18 cellular contexts compared by ENCODE assay signal in genomic region chr7:130222-130572, GRCh38.
DNase-seq lines count a peak whose midpoint lies in the region; ATAC-seq and TF ChIP-seq lines count a peak whose summit lies in the region.
"Had no signal": no experiment of that assay in that cellular context is flagged by ENCODE, and none has a peak within 500 bp of the region (broad histone marks: within the 10 kb centered on the region; RNA-seq: fewer than 3 reads in every experiment).

No MANE protein-coding gene starts in this region.

- TF ChIP-seq EP300 in sigmoid colon (IDR thresholded peaks at IDR 0.05), result no peak

- TF ChIP-seq POLR2A in sigmoid colon (IDR thresholded peaks at IDR 0.05), result no peak

- H3K27ac Mint-ChIP-seq in brain, result peak overlapping the region; percentile 29 to 85 (median 76)
- no peak overlapping the region for H3K27ac Mint-ChIP-seq in activated CD4-positive, alpha-beta memory T cell treated with anti-CD3 and anti-CD28 coated beads, Interleukin-2, amount 10 ng/mL, durations not matched to agents 7 days and 5 days
- H3K27ac Mint-ChIP-seq in naive thymus-derived CD8-positive, alpha-beta T cell, result no peak overlapping the region
- H3K27ac Mint-ChIP-seq: CD4-positive, CD25-positive, alpha-beta regulatory T cell had no signal

- H3K4me3 Mint-ChIP-seq in brain, result peak overlapping the region in 2 of 5 experiments; percentile 50 to 57
- no peak overlapping the region for H3K4me3 Mint-ChIP-seq in activated CD4-positive, alpha-beta memory T cell treated with anti-CD3 and anti-CD28 coated beads, Interleukin-2, amount 10 ng/mL, durations not matched to agents 7 days and 5 days
- H3K4me3 Mint-ChIP-seq in naive thymus-derived CD8-positive, alpha-beta T cell, result no peak overlapping the region
- H3K4me3 Mint-ChIP-seq: CD4-positive, CD25-positive, alpha-beta regulatory T cell had no signal

- H3K27me3 Mint-ChIP-seq in brain, result peaks cover 7% of the 10 kb centered on the region
- H3K27me3 Mint-ChIP-seq in activated CD4-positive, alpha-beta memory T cell treated with anti-CD3 and anti-CD28 coated beads, Interleukin-2, amount 10 ng/mL, durations not matched to agents 7 days and 5 days, result peaks cover 2% of the 10 kb centered on the region
- peaks cover 0 to 14% (median 4%) of the 10 kb centered on the region in 5 donors for H3K27me3 Mint-ChIP-seq in naive thymus-derived CD8-positive, alpha-beta T cell
- H3K27me3 Mint-ChIP-seq: CD4-positive, CD25-positive, alpha-beta regulatory T cell had no signal

- WGBS in heart right ventricle, 2 donors, result 54 to 57% methylated on average over 7 of the region's 7 CpGs
- 74 to 79% methylated on average over 7 of the region's 7 CpGs for WGBS in sigmoid colon, 2 donors

- no peaks in the 10 kb centered on the region for H3K9me3 Mint-ChIP-seq in brain
- no peaks in the 10 kb centered on the region for H3K9me3 Mint-ChIP-seq in activated CD4-positive, alpha-beta memory T cell treated with anti-CD3 and anti-CD28 coated beads, Interleukin-2, amount 10 ng/mL, durations not matched to agents 7 days and 5 days
- H3K9me3 Mint-ChIP-seq in naive thymus-derived CD8-positive, alpha-beta T cell, result no peaks in the 10 kb centered on the region
- H3K9me3 Mint-ChIP-seq: naive B cell had no signal

- H3K36me3 ChIP-seq in heart right ventricle (no peaks in the 10 kb centered on the region), sigmoid colon (no peaks in the 10 kb centered on the region)
- H3K36me3 ChIP-seq: lower lobe of right lung, spleen had no signal

- no peaks in the 10 kb centered on the region for H3K9me3 ChIP-seq in heart right ventricle
- no peaks in the 10 kb centered on the region for H3K9me3 ChIP-seq in sigmoid colon
- H3K9me3 ChIP-seq: A549, lower lobe of right lung, spleen had no signal

- H3K4me1 ChIP-seq in heart right ventricle, result peaks cover 7 to 45% (median 30%) of the 10 kb centered on the region in 9 donors
- H3K4me1 ChIP-seq in sigmoid colon, result peaks cover 0 to 31% (median 26%) of the 10 kb centered on the region in 4 donors
- H3K4me1 ChIP-seq: A549 had no signal

- H3K36me3 Mint-ChIP-seq in brain, result no peaks in the 10 kb centered on the region
- no peaks in the 10 kb centered on the region for H3K36me3 Mint-ChIP-seq in activated CD4-positive, alpha-beta memory T cell treated with anti-CD3 and anti-CD28 coated beads, Interleukin-2, amount 10 ng/mL, durations not matched to agents 7 days and 5 days (ENCODE audit: low read depth)
- H3K36me3 Mint-ChIP-seq in naive thymus-derived CD8-positive, alpha-beta T cell, result no peaks in the 10 kb centered on the region
- H3K36me3 Mint-ChIP-seq: CD4-positive, CD25-positive, alpha-beta regulatory T cell; naive B cell had no signal

- no peak for TF ChIP-seq CTCF in AG10803 (conservative IDR thresholded peaks at IDR 0.05; ENCODE audit: low read length)
- no peak for TF ChIP-seq CTCF in brain (conservative IDR thresholded peaks at IDR 0.05)
- no peak for TF ChIP-seq CTCF in heart right ventricle (IDR thresholded peaks at IDR 0.05)
- no peak for TF ChIP-seq CTCF in sigmoid colon (IDR thresholded peaks at IDR 0.05)

- H3K4me3 ChIP-seq in AG10803 (ENCODE audit: low read length), result peak overlapping the region; percentile 36
- H3K4me3 ChIP-seq in heart right ventricle, result peak overlapping the region in 1 of 10 donors; percentile 22
- H3K4me3 ChIP-seq in sigmoid colon, result peak overlapping the region in 1 of 4 donors; percentile 15
- H3K4me3 ChIP-seq: A549, lower lobe of right lung, spleen had no signal

- no peak for DNase-seq in AG10803 (ENCODE audit: low read depth)
- DNase-seq in heart right ventricle, result no peak
- DNase-seq in sigmoid colon, result peak; percentile 85
- no peak for DNase-seq in activated CD4-positive, alpha-beta memory T cell treated with anti-CD3 and anti-CD28 coated beads, Interleukin-2, amount 10 ng/mL, durations not matched to agents 7 days and 5 days
- DNase-seq in NCI-H187 treated with DMSO at 0.1 percent for 48 hours (lab: John Stamatoyannopoulos, UW), result no peak
- DNase-seq in naive thymus-derived CD8-positive, alpha-beta T cell, result no peak
- no peak for DNase-seq in hippocampal formation (lab: John Stamatoyannopoulos, UW)
- DNase-seq: activated CD4-positive, alpha-beta T cell treated with anti-CD3 and anti-CD28 coated beads for 48 hours; activated gamma-delta T cell treated with Interleukin-2 at 50 U/mL for 16 hours; CD4-positive, CD25-positive, alpha-beta regulatory T cell; cortex of kidney; DMS53; IMR-90; lower lobe of right lung; naive B cell; spleen had no signal

- peaks cover 36% of the 10 kb centered on the region for H3K4me1 Mint-ChIP-seq in brain
- H3K4me1 Mint-ChIP-seq in activated CD4-positive, alpha-beta memory T cell treated with anti-CD3 and anti-CD28 coated beads, Interleukin-2, amount 10 ng/mL, durations not matched to agents 7 days and 5 days, result no peaks in the 10 kb centered on the region
- H3K4me1 Mint-ChIP-seq in naive thymus-derived CD8-positive, alpha-beta T cell, result peaks cover 0 to 5% (median 0%) of the 10 kb centered on the region in 4 donors
- H3K4me1 Mint-ChIP-seq: CD4-positive, CD25-positive, alpha-beta regulatory T cell had no signal

- POLR2A ChIA-PET in activated CD4-positive, alpha-beta memory T cell treated with anti-CD3 and anti-CD28 coated beads, Interleukin-2, amount 10 ng/mL, durations not matched to agents 7 days and 5 days (lab: Charles Lee), result no interaction called here
- POLR2A ChIA-PET in naive thymus-derived CD8-positive, alpha-beta T cell (lab: Charles Lee), result no interaction called here

- intact Hi-C loops in heart right ventricle (cut with DNase I) (no loop called here), sigmoid colon (cut with DNase I) (no loop called here)

- CTCF ChIA-PET in activated CD4-positive, alpha-beta memory T cell treated with anti-CD3 and anti-CD28 coated beads, Interleukin-2, amount 10 ng/mL, durations not matched to agents 7 days and 5 days (lab: Charles Lee), result no interaction called here

- peak in 5 of 8 donors; percentile 10 to 64 (median 46) for ATAC-seq in heart right ventricle
- no peak for ATAC-seq in naive thymus-derived CD8-positive, alpha-beta T cell
- ATAC-seq: A549 had no signal

- H3K27me3 ChIP-seq in heart right ventricle, result peaks cover 0 to 3% (median 0%) of the 10 kb centered on the region in 7 donors
- no peaks in the 10 kb centered on the region for H3K27me3 ChIP-seq in sigmoid colon

- peak overlapping the region in 6 of 10 donors; percentile 5 to 78 (median 31) for H3K27ac ChIP-seq in heart right ventricle
- H3K27ac ChIP-seq in sigmoid colon, result peak overlapping the region; percentile 63 to 75 (median 65)
- H3K27ac ChIP-seq: A549 had no signal

Comparison
In these comparisons a context has a peak if more than half of its experiments do, and no peak if none do; other contexts are left out.
1. H3K27ac Mint-ChIP-seq: peak in brain (5 of 5); none in activated CD4-positive, alpha-beta memory T cell treated with anti-CD3 and anti-CD28 coated beads, Interleukin-2, amount 10 ng/mL, durations not matched to agents 7 days and 5 days (single experiment) and naive thymus-derived CD8-positive, alpha-beta T cell (0 of 10).
2. ATAC-seq: peak in heart right ventricle (5 of 8); none in naive thymus-derived CD8-positive, alpha-beta T cell (0 of 2).